Comparison of ENCODE assay signal across 32 cellular contexts in the genomic region with DNA sequence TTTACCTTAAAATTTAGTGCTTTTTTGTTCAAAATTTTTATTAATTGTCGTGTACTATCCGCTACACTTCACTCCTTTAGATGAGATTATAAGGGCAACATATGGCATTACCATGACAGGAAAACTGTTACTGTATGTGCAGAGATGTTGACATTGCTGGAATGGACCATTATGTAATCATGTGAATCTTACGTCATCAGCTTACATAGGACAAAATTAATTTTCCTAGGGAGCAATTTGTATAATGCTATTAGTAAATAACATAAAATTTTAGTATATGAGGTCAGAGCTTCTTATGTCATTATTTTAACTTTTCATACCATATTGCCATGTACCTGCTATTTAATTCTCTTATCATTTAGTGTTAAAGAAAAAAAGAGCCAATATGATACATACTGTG.
DNase-seq lines count a peak whose midpoint lies in the region; ATAC-seq, FAIRE-seq and TF ChIP-seq lines count a peak whose summit lies in the region.
"Had no signal": no experiment of that assay in that cellular context is flagged by ENCODE, and none has a peak within 500 bp of the region (broad histone marks: within the 10 kb centered on the region; RNA-seq: fewer than 3 reads in every experiment).

No MANE protein-coding gene starts in this region.

- intact Hi-C loops in HepG2 (cut with micrococcal nuclease; ENCODE audit: unreplicated experiment): no loop called here
- intact Hi-C loops in right lobe of liver (cut with DNase I): no loop called here

- no peaks in the 10 kb centered on the region for H3K4me1 ChIP-seq in HepG2 (ENCODE audit: insufficient read depth, low read length)
- no peaks in the 10 kb centered on the region for H3K4me1 ChIP-seq in right lobe of liver
- H3K4me1 ChIP-seq in BE2C: no peaks in the 10 kb centered on the region
- H3K4me1 ChIP-seq: A549; BLaER1; BLaER1 treated with 17β-estradiol and CSF1 and Interleukin-3, amounts not matched to agents 10 nM and 100 nM had no signal

- no peak overlapping the region for H2AFZ ChIP-seq in HepG2 (ENCODE audit: low read length)

- no peak for FAIRE-seq in HepG2 (lab: Jason Lieb, UNC)
- FAIRE-seq: A204.1, A549, D721Med had no signal

- no TSS peak for BruUV-seq in HepG2 (replicated peaks; lab: Mats Ljungman, UMichigan)

- 3% methylated on average over 3 of the region's 3 CpGs for WGBS in HepG2 (ENCODE audit: low lambda C conversion rate)
- WGBS in right lobe of liver (ENCODE audit: insufficient coverage, low coverage, low lambda C conversion rate, missing lambda C conversion rate): 66% methylated on average over 3 of the region's 3 CpGs

- in situ Hi-C loops in HepG2 (cut with HindIII; ENCODE audit: extremely low pct_ligation_motif_present, low pct_unique_long_range_greater_than_20kb): no loop called here

- TF ChIP-seq POLR2A in HepG2 (IDR thresholded peaks at IDR 0.05; ENCODE audit: insufficient read depth in 1 of 2, low read depth in 2 of 2, low read length in 2 of 2): no peak
- no peak for TF ChIP-seq POLR2A in right lobe of liver (IDR thresholded peaks at IDR 0.05)

- TF ChIP-seq EP300 in HepG2 (IDR thresholded peaks at IDR 0.05; ENCODE audit: low read depth in 2 of 2, low read length in 2 of 2) (no peak), HepG2 (CRISPR knock-in tag; IDR thresholded peaks at IDR 0.05; ENCODE audit: borderline replicate concordance) (no peak)

- no peaks in the 10 kb centered on the region for H4K20me1 ChIP-seq in HepG2 (ENCODE audit: insufficient read depth, low read length)
- H4K20me1 ChIP-seq: BLaER1; BLaER1 treated with 17β-estradiol and CSF1 and Interleukin-3, amounts not matched to agents 10 nM and 100 nM had no signal

- TF ChIP-seq CTCF in HepG2 (CRISPR knock-in tag; IDR thresholded peaks at IDR 0.05) (no peak), right lobe of liver (IDR thresholded peaks at IDR 0.05) (no peak), LNCaP clone FGC (IDR thresholded peaks at IDR 0.05; ENCODE audit: control insufficient read depth, extremely low read depth, insufficient read depth) (no peak), BE2C (IDR thresholded peaks at IDR 0.05; ENCODE audit: low read depth, low read length) (no peak)

- no peak overlapping the region for H3K9ac ChIP-seq in HepG2 (ENCODE audit: insufficient read depth, low read depth, low read length)
- H3K9ac ChIP-seq: BLaER1; BLaER1 treated with 17β-estradiol and CSF1 and Interleukin-3, amounts not matched to agents 10 nM and 100 nM had no signal

- H3K4me3 ChIP-seq in HepG2 (replicated peaks in 1 of 3; ENCODE audit: insufficient read depth in 1 of 3, low read depth in 2 of 3, low read length in 3 of 3) (no peak overlapping the region), right lobe of liver (no peak overlapping the region), LNCaP clone FGC (ENCODE audit: low read depth, low read length) (no peak overlapping the region), BE2C (ENCODE audit: low read depth, low read length) (no peak overlapping the region)
- H3K4me3 ChIP-seq: A549; BLaER1; BLaER1 treated with 17β-estradiol and CSF1 and Interleukin-3, amounts not matched to agents 10 nM and 100 nM had no signal

- H3K4me2 ChIP-seq in HepG2 (ENCODE audit: low read depth, low read length): no peak overlapping the region
- H3K4me2 ChIP-seq: A549; BLaER1; BLaER1 treated with 17β-estradiol and CSF1 and Interleukin-3, amounts not matched to agents 10 nM and 100 nM had no signal

- no peaks in the 10 kb centered on the region for H3K27me3 ChIP-seq in HepG2 (ENCODE audit: control insufficient read depth in 1 of 2, insufficient read depth in 2 of 2, low read length in 2 of 2)
- H3K27me3 ChIP-seq in right lobe of liver: no peaks in the 10 kb centered on the region
- H3K27me3 ChIP-seq in BE2C: no peaks in the 10 kb centered on the region
- H3K27me3 ChIP-seq: BLaER1; BLaER1 treated with 17β-estradiol and CSF1 and Interleukin-3, amounts not matched to agents 10 nM and 100 nM had no signal

- H3K36me3 ChIP-seq in HepG2 (replicated peaks in 1 of 2; ENCODE audit: control insufficient read depth in 1 of 2, insufficient read depth in 2 of 2, low read length in 2 of 2) (no peaks in the 10 kb centered on the region), right lobe of liver (no peaks in the 10 kb centered on the region), BE2C (no peaks in the 10 kb centered on the region)
- H3K36me3 ChIP-seq: BLaER1; BLaER1 treated with 17β-estradiol and CSF1 and Interleukin-3, amounts not matched to agents 10 nM and 100 nM had no signal

- TF ChIP-seq RAD21 in HepG2 (CRISPR knock-in tag; IDR thresholded peaks at IDR 0.05): no peak

- H3K79me2 ChIP-seq in HepG2 (ENCODE audit: insufficient read depth, low read length): no peaks in the 10 kb centered on the region

- ATAC-seq in HepG2: no peak
- ATAC-seq in right lobe of liver: no peak
- no peak for ATAC-seq in GM21423 (IDR thresholded peaks at IDR 0.05; ENCODE audit: unreplicated experiment)
- ATAC-seq: A549; CD8-positive, alpha-beta T cell had no signal

- H3K27ac ChIP-seq in HepG2 (ENCODE audit: extremely low read length, insufficient read depth, low read length) (no peak overlapping the region), right lobe of liver (no peak overlapping the region)
- H3K27ac ChIP-seq: 22Rv1; A549; BLaER1; BLaER1 treated with 17β-estradiol and CSF1 and Interleukin-3, amounts not matched to agents 10 nM and 100 nM; C4-2B had no signal

- H3K9me3 ChIP-seq in HepG2 (ENCODE audit: low read length): no peaks in the 10 kb centered on the region
- H3K9me3 ChIP-seq in right lobe of liver: no peaks in the 10 kb centered on the region
- H3K9me3 ChIP-seq in BE2C: no peaks in the 10 kb centered on the region
- H3K9me3 ChIP-seq: A549; BLaER1; BLaER1 treated with 17β-estradiol and CSF1 and Interleukin-3, amounts not matched to agents 10 nM and 100 nM; Caco-2 had no signal

- CTCF ChIA-PET in HepG2 (lab: Yijun Ruan, JAX; ENCODE audit: low intra/inter-chr PET ratio, low total read pairs): no interaction called here

- DNase-seq in HepG2 (ENCODE audit: low spot score) (no peak), right lobe of liver (no peak), LNCaP clone FGC (ENCODE audit: low read depth) (peak; percentile 22), NCI-H69 (lab: John Stamatoyannopoulos, UW) (peak; percentile 24), BE2C (no peak)
- DNase-seq: 8988T; ACHN; AML-193; C1 segment of cervical spinal cord; Caco-2; Calu3; CD4-positive, alpha-beta memory T cell; CD4-positive, alpha-beta T cell; CD4-positive, CD25-positive, alpha-beta regulatory T cell; CD8-positive, alpha-beta memory T cell; CD8-positive, alpha-beta T cell; COR-L47; DMS 273 treated with DMSO at 0.1 percent for 48 hours; DMS153; DMS53; DMS79; DMS79 treated with DMSO at 0.1 percent for 48 hours; DND-41; EL had no signal

- POLR2A ChIA-PET in HepG2 (lab: Yijun Ruan, JAX): no interaction called here

TF ChIP-seq in HepG2, 621 proteins besides CTCF, POLR2A, EP300 and RAD21:
- TF ChIP-seq ATF7 (IDR thresholded peaks at IDR 0.05): peak; percentile 71
- TF ChIP-seq ATF7 (CRISPR knock-in tag; IDR thresholded peaks at IDR 0.05): no peak
- TF ChIP-seq ZNF253 (CRISPR knock-in tag; IDR thresholded peaks at IDR 0.05; ENCODE audit: borderline replicate concordance): no peak
- peak; percentile 71 for TF ChIP-seq CREB1 (IDR thresholded peaks at IDR 0.05)
- no peak for TF ChIP-seq CREB1 (CRISPR knock-in tag; IDR thresholded peaks at IDR 0.05)
- TF ChIP-seq, protein P1, sequence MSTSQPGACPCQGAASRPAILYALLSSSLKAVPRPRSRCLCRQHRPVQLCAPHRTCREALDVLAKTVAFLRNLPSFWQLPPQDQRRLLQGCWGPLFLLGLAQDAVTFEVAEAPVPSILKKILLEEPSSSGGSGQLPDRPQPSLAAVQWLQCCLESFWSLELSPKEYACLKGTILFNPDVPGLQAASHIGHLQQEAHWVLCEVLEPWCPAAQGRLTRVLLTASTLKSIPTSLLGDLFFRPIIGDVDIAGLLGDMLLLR (CRISPR knock-in tag; IDR thresholded peaks at IDR 0.05): no peak
- TF ChIP-seq, protein P2, sequence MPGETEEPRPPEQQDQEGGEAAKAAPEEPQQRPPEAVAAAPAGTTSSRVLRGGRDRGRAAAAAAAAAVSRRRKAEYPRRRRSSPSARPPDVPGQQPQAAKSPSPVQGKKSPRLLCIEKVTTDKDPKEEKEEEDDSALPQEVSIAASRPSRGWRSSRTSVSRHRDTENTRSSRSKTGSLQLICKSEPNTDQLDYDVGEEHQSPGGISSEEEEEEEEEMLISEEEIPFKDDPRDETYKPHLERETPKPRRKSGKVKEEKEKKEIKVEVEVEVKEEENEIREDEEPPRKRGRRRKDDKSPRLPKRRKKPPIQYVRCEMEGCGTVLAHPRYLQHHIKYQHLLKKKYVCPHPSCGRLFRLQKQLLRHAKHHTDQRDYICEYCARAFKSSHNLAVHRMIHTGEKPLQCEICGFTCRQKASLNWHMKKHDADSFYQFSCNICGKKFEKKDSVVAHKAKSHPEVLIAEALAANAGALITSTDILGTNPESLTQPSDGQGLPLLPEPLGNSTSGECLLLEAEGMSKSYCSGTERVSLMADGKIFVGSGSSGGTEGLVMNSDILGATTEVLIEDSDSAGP (CRISPR knock-in tag; IDR thresholded peaks at IDR 0.05; ENCODE audit: borderline replicate concordance): no peak

Comparison
In these comparisons a context has a peak if more than half of its experiments do, and no peak if none do; other contexts are left out.
1. DNase-seq: peak in LNCaP clone FGC (single experiment) and NCI-H69 (single experiment); none in HepG2 (single experiment), right lobe of liver (0 of 3) and BE2C (single experiment).